ENCODE assay signal across 2 cellular contexts in genomic region chr2:61636686-61637085, GRCh38.
TF ChIP-seq lines count a peak whose summit lies in the region.

No MANE protein-coding gene starts in this region.

TF ChIP-seq in IMR-90, 13 proteins besides CTCF, POLR2A, EP300 and RAD21:
- TF ChIP-seq CHD1 (IDR thresholded peaks at IDR 0.05; ENCODE audit: low read depth, low read length): no peak
- TF ChIP-seq MAFK (IDR thresholded peaks at IDR 0.05; ENCODE audit: low read depth, low read length): no peak
- no peak for TF ChIP-seq BHLHE40 (IDR thresholded peaks at IDR 0.05; ENCODE audit: low read depth, low read length)
- TF ChIP-seq MAZ (IDR thresholded peaks at IDR 0.05; ENCODE audit: borderline replicate concordance, low read depth, low read length): no peak
- TF ChIP-seq CEBPB (IDR thresholded peaks at IDR 0.05; ENCODE audit: low read depth, low read length): no peak
- no peak for TF ChIP-seq FOS (IDR thresholded peaks at IDR 0.05; ENCODE audit: low read depth, low read length)
- TF ChIP-seq NFE2L2 (IDR thresholded peaks at IDR 0.05; ENCODE audit: low read depth, low read length): no peak
- no peak for TF ChIP-seq USF2 (IDR thresholded peaks at IDR 0.05; ENCODE audit: low read depth, low read length)
- TF ChIP-seq SMC3 (IDR thresholded peaks at IDR 0.05; ENCODE audit: low read depth, low read length): no peak
- TF ChIP-seq RFX5 (IDR thresholded peaks at IDR 0.05; ENCODE audit: low read depth, low read length): no peak
- no peak for TF ChIP-seq RCOR1 (IDR thresholded peaks at IDR 0.05; ENCODE audit: insufficient replicate concordance, low read length)
- no peak for TF ChIP-seq MXI1 (IDR thresholded peaks at IDR 0.05; ENCODE audit: borderline replicate concordance, low read depth, low read length)

TF ChIP-seq in SK-N-SH treated with all-trans-retinoic acid at 6 μM for 48 hours, 23 proteins besides CTCF, POLR2A, EP300 and RAD21:
- TF ChIP-seq ZC3H10 (CRISPR knock-in tag; IDR thresholded peaks at IDR 0.05) (no peak), POU6F1 (CRISPR knock-in tag; IDR thresholded peaks at IDR 0.05; ENCODE audit: borderline replicate concordance, low read depth) (no peak), SNAI2 (CRISPR knock-in tag; IDR thresholded peaks at IDR 0.05) (no peak), PATZ1 (CRISPR knock-in tag; IDR thresholded peaks at IDR 0.05; ENCODE audit: borderline replicate concordance) (no peak), CSRNP3 (CRISPR knock-in tag; IDR thresholded peaks at IDR 0.05) (no peak), RARB (CRISPR knock-in tag; IDR thresholded peaks at IDR 0.05) (no peak)
TF ChIP-seq in SK-N-SH treated with all-trans-retinoic acid at 6 μM for 48 hours: peak in this region for 0.
